Comparison of ENCODE assay signal across 34 cellular contexts in the genomic region with DNA sequence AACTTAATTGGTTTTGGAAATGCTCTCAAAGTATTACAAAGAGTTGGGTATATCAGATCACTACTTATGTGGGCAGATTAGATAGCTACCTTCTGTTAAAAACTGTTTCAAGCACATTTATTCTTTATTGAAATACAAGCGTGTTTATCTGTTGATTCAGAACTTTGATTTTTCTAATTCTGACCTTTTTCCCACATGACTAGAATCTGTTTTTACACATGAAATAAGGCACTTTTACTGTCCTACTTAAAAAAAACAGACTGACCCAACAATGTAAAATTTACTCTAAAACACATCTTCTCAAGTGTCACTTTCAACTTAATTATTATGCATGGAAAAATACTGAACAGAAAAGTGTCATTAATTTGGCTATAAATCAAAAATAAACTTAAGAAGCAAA. TPM values are rescaled to one million over a fixed set of nuclear protein-coding genes. Genes with fewer than 3 reads are reported as not detected.
"Had no signal": no experiment of that assay in that cellular context is flagged by ENCODE, and none has a peak within 500 bp of the region (broad histone marks: within the 10 kb centered on the region; RNA-seq: fewer than 3 reads in every experiment).

No MANE protein-coding gene starts in this region.

- H3K36me3 ChIP-seq: ovary, prostate gland, sigmoid colon, thoracic aorta, uterus had no signal

- H3K9me3 Mint-ChIP-seq: activated CD4-positive, alpha-beta memory T cell treated with anti-CD3 and anti-CD28 coated beads, Interleukin-2, amount 10 ng/mL, durations not matched to agents 7 days and 5 days; activated CD4-positive, alpha-beta T cell treated with anti-CD3 and anti-CD28 coated beads, Interleukin-2, amount 10 ng/mL, durations not matched to agents 7 days and 5 days; activated naive CD8-positive, alpha-beta T cell treated with anti-CD3 and anti-CD28 coated beads, Interleukin-2, amount 50 U/mL, for 24 hours; activated T-cell treated with anti-CD3 and anti-CD28 coated beads, Interleukin-2, amount 50 U/mL, for 4 hours; activated T-helper 17 cell treated with anti-CD3 and anti-CD28 coated beads, Interleukin-2, amount 50 U/mL, for 72 hours; central memory CD8-positive, alpha-beta T cell; dendritic cell treated with granulocyte-macrophage colony-stimulating factor and Interleukin-4, amounts not matched to agents 40 ng/mL and 50 ng/mL, for 4 days; natural killer cell treated with Interleukin-12 subunit alpha and Interleukin-12 subunit beta and Interleukin-15 and Interleukin-18, amount 100 ng/mL, for 72 hours; stimulated activated effector memory CD8-positive, alpha-beta T cell treated with anti-CD3 and anti-CD28 coated beads, Interleukin-12 subunit alpha, Interleukin-12 subunit beta, amount 100 ng/mL, for 72 hours; stimulated activated naive CD8-positive, alpha-beta T cell treated with anti-CD3 and anti-CD28 coated beads, Interleukin-15, Interleukin-2, amounts not matched to agents 100 ng/mL and 50 ng/mL, for 24 hours had no signal

- H3K4me1 ChIP-seq: prostate gland had no signal

- H3K9me3 ChIP-seq: mucosa of descending colon, ovary, prostate gland, sigmoid colon, thoracic aorta, uterus had no signal

- ATAC-seq: activated naive CD8-positive, alpha-beta T cell treated with anti-CD3 and anti-CD28 coated beads, Interleukin-2, amount 50 U/mL, for 24 hours; activated T-cell treated with anti-CD3 and anti-CD28 coated beads, Interleukin-2, amount 50 U/mL, for 4 hours; activated T-helper 17 cell treated with anti-CD3 and anti-CD28 coated beads, Interleukin-2, amount 50 U/mL, for 72 hours; left cardiac atrium; left ventricle myocardium superior; mucosa of descending colon; natural killer cell treated with Interleukin-12 subunit alpha and Interleukin-12 subunit beta and Interleukin-15 and Interleukin-18, amount 100 ng/mL, for 72 hours; stimulated activated effector memory CD8-positive, alpha-beta T cell treated with anti-CD3 and anti-CD28 coated beads, Interleukin-12 subunit alpha, Interleukin-12 subunit beta, amount 100 ng/mL, for 72 hours had no signal

- H3K27me3 ChIP-seq: ovary had no signal

- H3K4me3 ChIP-seq: mucosa of descending colon, ovary, prostate gland, sigmoid colon, thoracic aorta, uterus had no signal

- FAIRE-seq: bronchial epithelial cell, frontal cortex, keratinocyte, small intestine, TTC549 had no signal

- H3K27ac ChIP-seq: ovary, prostate gland, sigmoid colon, thoracic aorta, uterus, VCaP had no signal

- H3K4me3 Mint-ChIP-seq: activated CD4-positive, alpha-beta memory T cell treated with anti-CD3 and anti-CD28 coated beads, Interleukin-2, amount 10 ng/mL, durations not matched to agents 7 days and 5 days; activated CD4-positive, alpha-beta T cell treated with anti-CD3 and anti-CD28 coated beads, Interleukin-2, amount 10 ng/mL, durations not matched to agents 7 days and 5 days; activated naive CD8-positive, alpha-beta T cell treated with anti-CD3 and anti-CD28 coated beads, Interleukin-2, amount 50 U/mL, for 24 hours; activated T-cell treated with anti-CD3 and anti-CD28 coated beads, Interleukin-2, amount 50 U/mL, for 4 hours; activated T-helper 17 cell treated with anti-CD3 and anti-CD28 coated beads, Interleukin-2, amount 50 U/mL, for 72 hours; central memory CD8-positive, alpha-beta T cell; dendritic cell treated with granulocyte-macrophage colony-stimulating factor and Interleukin-4, amounts not matched to agents 40 ng/mL and 50 ng/mL, for 4 days; natural killer cell treated with Interleukin-12 subunit alpha and Interleukin-12 subunit beta and Interleukin-15 and Interleukin-18, amount 100 ng/mL, for 72 hours; stimulated activated effector memory CD8-positive, alpha-beta T cell treated with anti-CD3 and anti-CD28 coated beads, Interleukin-12 subunit alpha, Interleukin-12 subunit beta, amount 100 ng/mL, for 72 hours; stimulated activated naive CD8-positive, alpha-beta T cell treated with anti-CD3 and anti-CD28 coated beads, Interleukin-15, Interleukin-2, amounts not matched to agents 100 ng/mL and 50 ng/mL, for 24 hours had no signal

- H3K36me3 Mint-ChIP-seq: natural killer cell treated with Interleukin-12 subunit alpha and Interleukin-12 subunit beta and Interleukin-15 and Interleukin-18, amount 100 ng/mL, for 72 hours; stimulated activated effector memory CD8-positive, alpha-beta T cell treated with anti-CD3 and anti-CD28 coated beads, Interleukin-12 subunit alpha, Interleukin-12 subunit beta, amount 100 ng/mL, for 72 hours had no signal

- DNase-seq: activated CD4-positive, alpha-beta memory T cell treated with anti-CD3 and anti-CD28 coated beads, Interleukin-2, amount 10 ng/mL, durations not matched to agents 7 days and 5 days; activated CD4-positive, alpha-beta T cell treated with anti-CD3 and anti-CD28 coated beads, Interleukin-2, amount 10 ng/mL, durations not matched to agents 7 days and 5 days; activated CD4-positive, CD25-positive, alpha-beta regulatory T cell treated with anti-CD3 and anti-CD28 coated beads, Interleukin-2, amount 50 U/mL, for 72 hours; activated CD8-positive, alpha-beta memory T cell treated with anti-CD3 and anti-CD28 coated beads, Interleukin-2, amount 50 U/mL, for 48 hours; activated gamma-delta T cell treated with Interleukin-2 at 50 U/mL for 16 hours; activated naive CD4-positive, alpha-beta T cell treated with anti-CD3 and anti-CD28 coated beads, Interleukin-2, amount 50 U/mL, for 16 hours; activated naive CD8-positive, alpha-beta T cell treated with anti-CD3 and anti-CD28 coated beads, Interleukin-2, amount 50 U/mL, for 24 hours; activated T-cell treated with anti-CD3 and anti-CD28 coated beads, Interleukin-2, amount 50 U/mL, for 4 hours; amygdala; effector CD8-positive, alpha-beta T cell; left cardiac atrium; left ventricle myocardium superior; mucosa of descending colon; ovary; retina; sigmoid colon; small intestine; stimulated activated CD4-positive, alpha-beta T cell treated with anti-CD3 and anti-CD28 coated beads, Interleukin-4, amount 100 ng/mL, for 24 hours; T-helper 9 cell; trophoblast cell; uterus had no signal

- H3K27ac Mint-ChIP-seq: activated CD4-positive, alpha-beta memory T cell treated with anti-CD3 and anti-CD28 coated beads, Interleukin-2, amount 10 ng/mL, durations not matched to agents 7 days and 5 days; activated CD4-positive, alpha-beta T cell treated with anti-CD3 and anti-CD28 coated beads, Interleukin-2, amount 10 ng/mL, durations not matched to agents 7 days and 5 days; activated naive CD8-positive, alpha-beta T cell treated with anti-CD3 and anti-CD28 coated beads, Interleukin-2, amount 50 U/mL, for 24 hours; activated T-helper 17 cell treated with anti-CD3 and anti-CD28 coated beads, Interleukin-2, amount 50 U/mL, for 72 hours; dendritic cell treated with granulocyte-macrophage colony-stimulating factor and Interleukin-4, amounts not matched to agents 40 ng/mL and 50 ng/mL, for 4 days; natural killer cell treated with Interleukin-12 subunit alpha and Interleukin-12 subunit beta and Interleukin-15 and Interleukin-18, amount 100 ng/mL, for 72 hours; stimulated activated effector memory CD8-positive, alpha-beta T cell treated with anti-CD3 and anti-CD28 coated beads, Interleukin-12 subunit alpha, Interleukin-12 subunit beta, amount 100 ng/mL, for 72 hours; stimulated activated naive CD8-positive, alpha-beta T cell treated with anti-CD3 and anti-CD28 coated beads, Interleukin-15, Interleukin-2, amounts not matched to agents 100 ng/mL and 50 ng/mL, for 24 hours had no signal

RNA-seq across cellular contexts. Expression of gene OLFML2A, which starts 10.6 kb away (rescaled TPM):
- total RNA-seq: activated CD4-positive, alpha-beta memory T cell treated with anti-CD3 and anti-CD28 coated beads, Interleukin-2, amount 10 ng/mL, durations not matched to agents 7 days and 5 days; activated CD4-positive, alpha-beta T cell treated with anti-CD3 and anti-CD28 coated beads, Interleukin-2, amount 10 ng/mL, durations not matched to agents 7 days and 5 days; activated T-helper 17 cell treated with anti-CD3 and anti-CD28 coated beads, Interleukin-2, amount 50 U/mL, for 72 hours; natural killer cell treated with Interleukin-12 subunit alpha and Interleukin-12 subunit beta and Interleukin-15 and Interleukin-18, amount 100 ng/mL, for 72 hours had no signal
